Comparison of ENCODE assay signal across 11 cellular contexts in the genomic region with DNA sequence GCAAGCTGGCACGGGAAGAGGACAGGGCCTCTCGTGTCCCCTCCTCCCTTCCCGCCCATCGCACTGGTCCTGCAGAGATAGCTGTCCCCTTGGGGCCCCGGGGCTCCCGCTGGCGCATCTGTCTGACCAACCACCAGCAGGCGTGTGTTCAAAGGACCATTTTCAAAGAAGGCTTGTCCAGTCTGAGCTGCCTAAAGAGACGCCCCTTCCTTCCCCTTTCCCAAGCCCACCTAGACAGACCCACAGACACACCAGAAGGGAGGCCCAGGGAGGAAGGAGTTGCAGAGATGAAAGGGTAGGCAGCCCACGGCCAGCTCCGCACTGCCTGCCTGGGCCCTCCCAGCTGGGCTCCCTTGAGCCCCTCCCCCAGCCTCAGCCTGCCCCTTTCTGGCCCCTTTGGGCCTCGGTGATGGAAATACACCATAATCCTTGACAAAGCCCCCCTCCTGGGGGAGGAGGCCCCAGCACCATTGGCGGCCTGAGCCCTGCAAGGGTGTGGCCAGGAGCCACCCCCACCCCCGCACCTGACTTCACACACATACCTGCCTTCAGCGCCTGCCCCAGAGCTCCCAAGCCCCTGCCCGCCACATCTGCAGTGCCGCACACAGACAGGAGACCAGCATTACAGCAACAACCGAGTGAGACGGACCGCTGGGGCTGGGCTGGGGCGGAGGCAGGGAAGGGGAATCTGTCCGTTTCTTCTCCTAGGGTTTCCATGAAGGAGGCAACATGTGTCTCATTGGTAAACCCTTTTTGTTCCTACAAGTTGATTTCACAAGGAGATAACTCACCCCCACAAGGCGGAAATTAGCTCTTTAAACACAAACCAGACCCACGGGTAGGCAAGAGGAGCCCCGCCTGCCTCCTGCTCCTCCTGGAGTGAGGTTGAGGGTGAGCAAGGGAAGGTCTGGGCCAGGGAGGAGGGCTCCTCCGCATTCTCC. TPM values are rescaled to one million over a fixed set of nuclear protein-coding genes. Genes with fewer than 3 reads are reported as not detected.
DNase-seq lines count a peak whose midpoint lies in the region; TF ChIP-seq lines count a peak whose summit lies in the region.
"Had no signal": no experiment of that assay in that cellular context is flagged by ENCODE, and none has a peak within 500 bp of the region (broad histone marks: within the 10 kb centered on the region; RNA-seq: fewer than 3 reads in every experiment).

A gene with protein sequence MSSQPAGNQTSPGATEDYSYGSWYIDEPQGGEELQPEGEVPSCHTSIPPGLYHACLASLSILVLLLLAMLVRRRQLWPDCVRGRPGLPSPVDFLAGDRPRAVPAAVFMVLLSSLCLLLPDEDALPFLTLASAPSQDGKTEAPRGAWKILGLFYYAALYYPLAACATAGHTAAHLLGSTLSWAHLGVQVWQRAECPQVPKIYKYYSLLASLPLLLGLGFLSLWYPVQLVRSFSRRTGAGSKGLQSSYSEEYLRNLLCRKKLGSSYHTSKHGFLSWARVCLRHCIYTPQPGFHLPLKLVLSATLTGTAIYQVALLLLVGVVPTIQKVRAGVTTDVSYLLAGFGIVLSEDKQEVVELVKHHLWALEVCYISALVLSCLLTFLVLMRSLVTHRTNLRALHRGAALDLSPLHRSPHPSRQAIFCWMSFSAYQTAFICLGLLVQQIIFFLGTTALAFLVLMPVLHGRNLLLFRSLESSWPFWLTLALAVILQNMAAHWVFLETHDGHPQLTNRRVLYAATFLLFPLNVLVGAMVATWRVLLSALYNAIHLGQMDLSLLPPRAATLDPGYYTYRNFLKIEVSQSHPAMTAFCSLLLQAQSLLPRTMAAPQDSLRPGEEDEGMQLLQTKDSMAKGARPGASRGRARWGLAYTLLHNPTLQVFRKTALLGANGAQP (minus strand): TSS at position 327 of the 941 bp plus-strand sequence. CDS start 520 bp downstream, outside the sequence.

- intact Hi-C loops in left ventricle myocardium inferior (cut with micrococcal nuclease): no loop called here
- intact Hi-C loops in uterus (cut with DNase I; ENCODE audit: low total_unique reads): no loop called here

- H3K9me3 ChIP-seq in cardiac muscle cell (ENCODE audit: low read depth) (no peaks in the 10 kb centered on the region), left ventricle myocardium inferior (replicated peaks) (no peaks in the 10 kb centered on the region), uterus (no peaks in the 10 kb centered on the region)

- H3K9me3 Mint-ChIP-seq in glutamatergic neuron (ENCODE audit: unreplicated experiment): peaks cover 11% of the 10 kb centered on the region
- H3K9me3 Mint-ChIP-seq: CD4-positive, alpha-beta T cell had no signal

- H3K4me3 Mint-ChIP-seq in glutamatergic neuron (ENCODE audit: unreplicated experiment): peak within 1 kb of the TSS; percentile 72
- H3K4me3 Mint-ChIP-seq: CD4-positive, alpha-beta T cell had no signal

- in situ Hi-C loops in GM13977 (cut with MboI; ENCODE audit: low pct_unique_long_range_greater_than_20kb, low sequenced_read_pairs, unreplicated experiment): no loop called here

- no peak for TF ChIP-seq CTCF in cardiac muscle cell (IDR thresholded peaks at IDR 0.05; ENCODE audit: low read depth, low read length)
- TF ChIP-seq CTCF in left ventricle myocardium inferior (IDR thresholded peaks at IDR 0.05; ENCODE audit: borderline replicate concordance): no peak
- TF ChIP-seq CTCF in glutamatergic neuron (IDR thresholded peaks at IDR 0.05; ENCODE audit: partially characterized antibody, unreplicated experiment): no peak
- no peak for TF ChIP-seq CTCF in uterus (IDR thresholded peaks at IDR 0.05)
- TF ChIP-seq CTCF in GM13977 (IDR thresholded peaks at IDR 0.05; ENCODE audit: extremely low read depth, insufficient read depth, missing control alignments): no peak

- H3K36me3 ChIP-seq in cardiac muscle cell: no peaks in the 10 kb centered on the region
- H3K36me3 ChIP-seq in left ventricle myocardium inferior: no peaks in the 10 kb centered on the region
- H3K36me3 ChIP-seq in uterus: no peaks in the 10 kb centered on the region

- H3K27ac Mint-ChIP-seq in glutamatergic neuron (ENCODE audit: unreplicated experiment): peak within 1 kb of the TSS; percentile 48
- H3K27ac Mint-ChIP-seq: CD4-positive, alpha-beta T cell had no signal

- H3K4me3 ChIP-seq in cardiac muscle cell: peak within 1 kb of the TSS; percentile 5
- H3K4me3 ChIP-seq in left ventricle myocardium inferior: no peak within 1 kb of the TSS
- H3K4me3 ChIP-seq in uterus: no peak within 1 kb of the TSS

- H3K27me3 ChIP-seq in cardiac muscle cell (no peaks in the 10 kb centered on the region), left ventricle myocardium inferior (ENCODE audit: low read depth) (no peaks in the 10 kb centered on the region), uterus (no peaks in the 10 kb centered on the region)

- H3K27ac ChIP-seq in cardiac muscle cell: peak within 1 kb of the TSS; percentile 59
- no peak within 1 kb of the TSS for H3K27ac ChIP-seq in left ventricle myocardium inferior (replicated peaks)
- peak within 1 kb of the TSS; percentile 14 to 35 for H3K27ac ChIP-seq in uterus

- TF ChIP-seq POLR2A in uterus (IDR thresholded peaks at IDR 0.05): no peak

- DNase-seq in cardiac muscle cell (ENCODE audit: low read depth in 1 of 2, low spot score in 1 of 2) (peak in 1 of 2 donors; percentile 80), left ventricle myocardium inferior (no peak), RPMI8226 (peak; percentile 32), glutamatergic neuron (no peak), uterus (no peak), epidermal melanocyte (ENCODE audit: insufficient read length, low spot score) (no peak), GM13977 (ENCODE audit: low spot score) (no peak)
- no peak for DNase-seq in activated CD8-positive, alpha-beta memory T cell treated with anti-CD3 and anti-CD28 coated beads, Interleukin-2, amount 50 U/mL, for 4 hours
- DNase-seq: CD4-positive, alpha-beta T cell; NCI-H187 had no signal

- H3K4me1 ChIP-seq in cardiac muscle cell (ENCODE audit: low read depth): peaks cover 32% of the 10 kb centered on the region
- peaks cover 29% of the 10 kb centered on the region for H3K4me1 ChIP-seq in left ventricle myocardium inferior
- peaks cover 0 to 6% of the 10 kb centered on the region in 2 donors for H3K4me1 ChIP-seq in uterus

- H3K27me3 Mint-ChIP-seq in glutamatergic neuron (ENCODE audit: unreplicated experiment): peaks cover 2% of the 10 kb centered on the region

- peaks cover 28% of the 10 kb centered on the region for H3K4me1 Mint-ChIP-seq in glutamatergic neuron (ENCODE audit: low read depth, unreplicated experiment)

- no peaks in the 10 kb centered on the region for H3K36me3 Mint-ChIP-seq in glutamatergic neuron (ENCODE audit: unreplicated experiment)

RNA-seq across cellular contexts. Expression of the gene that starts here (rescaled TPM):
- total RNA-seq in cardiac muscle cell (32.5 and 49.6 TPM in 2 replicates), left ventricle myocardium inferior (not detected), glutamatergic neuron (ENCODE audit: unreplicated experiment) (8.4 TPM), uterus (10 to 100 TPM in 2 of 4 donors, under 1 TPM in 1, not detected in 1; 0.26 to 62.6 (median 11.6) TPM)
- polyA plus RNA-seq in cardiac muscle cell: 38.6 and 55.5 TPM in 2 replicates
- total RNA-seq: CD4-positive, alpha-beta T cell had no signal
- polyA plus RNA-seq: fibroblast of lung had no signal
